10 cellular contexts compared by ENCODE assay signal in the genomic region with DNA sequence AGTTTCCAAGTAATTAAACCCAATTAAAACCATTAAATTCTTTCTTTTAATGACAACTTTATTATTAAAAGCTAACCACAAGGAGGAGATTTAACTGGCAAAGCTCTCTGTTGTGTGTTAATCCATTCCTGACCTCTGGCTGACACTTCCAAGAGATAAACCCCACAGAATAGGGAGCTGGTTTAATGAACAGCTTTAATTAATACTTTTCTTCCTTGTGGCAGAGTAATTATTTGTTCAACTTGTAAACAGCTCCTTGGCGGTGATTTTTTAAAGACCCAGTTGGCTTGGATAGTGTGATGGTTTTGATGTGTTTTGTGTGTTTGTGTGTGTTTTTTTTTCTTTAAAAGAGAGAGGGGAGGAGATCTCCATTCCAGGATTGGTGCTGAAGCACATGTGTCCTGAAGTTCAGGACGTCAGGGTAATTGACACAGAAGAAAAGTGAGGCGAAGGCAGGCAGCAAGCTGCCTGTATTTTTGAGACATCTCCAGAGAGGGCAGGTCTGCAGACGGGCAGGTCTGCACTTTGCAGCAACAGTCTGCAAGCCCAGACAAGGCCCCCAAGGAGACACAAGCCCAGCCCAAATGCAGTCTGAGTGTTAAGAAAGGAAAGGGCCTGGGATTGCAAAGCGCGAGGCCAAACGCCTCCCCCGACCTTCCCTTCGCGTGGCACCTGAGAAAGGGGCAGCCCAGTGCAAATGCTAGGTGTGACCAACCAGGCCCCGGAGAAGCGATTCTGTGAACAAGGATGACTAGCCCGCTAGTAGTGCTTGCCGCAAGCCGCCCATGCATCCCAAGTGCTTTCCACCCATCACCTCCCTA.
DNase-seq lines count a peak whose midpoint lies in the region; ATAC-seq and TF ChIP-seq lines count a peak whose summit lies in the region.
"Had no signal": no experiment of that assay in that cellular context is flagged by ENCODE, and none has a peak within 500 bp of the region (broad histone marks: within the 10 kb centered on the region; RNA-seq: fewer than 3 reads in every experiment).

No MANE protein-coding gene starts in this region.

- no peak overlapping the region for H3K4me3 Mint-ChIP-seq in activated T-helper 2 cell treated with anti-CD3 and anti-CD28 coated beads, Interferon-gamma antibody, Interleukin-2, Interleukin-4, amounts not matched to agents 10 μg/mL and 5 μg/mL and 100 μg/mL, durations not matched to agents 14 hours and 24 hours and 36 hours (ENCODE audit: low read depth)

- H3K4me3 ChIP-seq in SJCRH30 (no peak overlapping the region), retinal pigment epithelial cell (ENCODE audit: low read length) (peak overlapping the region; percentile 5)

- no peaks in the 10 kb centered on the region for H3K9me3 ChIP-seq in SJCRH30 (replicated peaks)

- DNase-seq in GM04503 (ENCODE audit: low read depth): peak; percentile 27
- DNase-seq in SJCRH30: peak in 1 of 2 experiments; percentile 49
- no peak for DNase-seq in Right ventricle myocardium inferior (ENCODE audit: missing footprints)
- peak; percentile 97 for DNase-seq in retinal pigment epithelial cell (ENCODE audit: low read depth)
- no peak for DNase-seq in foreskin melanocyte
- no peak for DNase-seq in activated T-helper 2 cell treated with anti-CD3 and anti-CD28 coated beads, Interferon-gamma antibody, Interleukin-2, Interleukin-4, amounts not matched to agents 10 μg/mL and 5 μg/mL and 100 μg/mL, durations not matched to agents 14 hours and 24 hours and 36 hours (ENCODE audit: low spot score)
- DNase-seq: activated effector memory CD4-positive, alpha-beta T cell treated with anti-CD3 and anti-CD28 coated beads, Interleukin-2, amount 50 U/mL, for 16 hours; DND-41 had no signal

- no peaks in the 10 kb centered on the region for H3K27me3 ChIP-seq in SJCRH30

- 0 out of 2 replicates have a peak, but pooled peaks cover 2% of the 10 kb centered on the region for H3K36me3 ChIP-seq in SJCRH30

- ATAC-seq in Right ventricle myocardium inferior (peak; percentile 62), HG03442 (IDR thresholded peaks at IDR 0.05; ENCODE audit: unreplicated experiment) (no peak), HG02885 (IDR thresholded peaks at IDR 0.05; ENCODE audit: poor library complexity, unreplicated experiment) (no peak)

- intact Hi-C loops in Right ventricle myocardium inferior (cut with DNase I): no loop called here
- intact Hi-C loops in activated T-helper 2 cell treated with anti-CD3 and anti-CD28 coated beads, Interferon-gamma antibody, Interleukin-2, Interleukin-4, amounts not matched to agents 10 μg/mL and 5 μg/mL and 100 μg/mL, durations not matched to agents 14 hours and 24 hours and 36 hours (cut with micrococcal nuclease): no loop called here

- H3K27ac Mint-ChIP-seq in activated T-helper 2 cell treated with anti-CD3 and anti-CD28 coated beads, Interferon-gamma antibody, Interleukin-2, Interleukin-4, amounts not matched to agents 10 μg/mL and 5 μg/mL and 100 μg/mL, durations not matched to agents 14 hours and 24 hours and 36 hours: no peak overlapping the region

- no peaks in the 10 kb centered on the region for H3K36me3 Mint-ChIP-seq in activated T-helper 2 cell treated with anti-CD3 and anti-CD28 coated beads, Interferon-gamma antibody, Interleukin-2, Interleukin-4, amounts not matched to agents 10 μg/mL and 5 μg/mL and 100 μg/mL, durations not matched to agents 14 hours and 24 hours and 36 hours (ENCODE audit: low read depth)

- no peaks in the 10 kb centered on the region for H3K9me3 Mint-ChIP-seq in activated T-helper 2 cell treated with anti-CD3 and anti-CD28 coated beads, Interferon-gamma antibody, Interleukin-2, Interleukin-4, amounts not matched to agents 10 μg/mL and 5 μg/mL and 100 μg/mL, durations not matched to agents 14 hours and 24 hours and 36 hours

- H3K4me1 Mint-ChIP-seq in activated T-helper 2 cell treated with anti-CD3 and anti-CD28 coated beads, Interferon-gamma antibody, Interleukin-2, Interleukin-4, amounts not matched to agents 10 μg/mL and 5 μg/mL and 100 μg/mL, durations not matched to agents 14 hours and 24 hours and 36 hours (ENCODE audit: low read depth): no peaks in the 10 kb centered on the region

- TF ChIP-seq CTCF in retinal pigment epithelial cell (conservative IDR thresholded peaks at IDR 0.05; ENCODE audit: low read depth, low read length): no peak

- H3K27me3 Mint-ChIP-seq in activated T-helper 2 cell treated with anti-CD3 and anti-CD28 coated beads, Interferon-gamma antibody, Interleukin-2, Interleukin-4, amounts not matched to agents 10 μg/mL and 5 μg/mL and 100 μg/mL, durations not matched to agents 14 hours and 24 hours and 36 hours (ENCODE audit: low read depth): peaks cover 27% of the 10 kb centered on the region

- peaks cover 44% of the 10 kb centered on the region for H3K4me1 ChIP-seq in SJCRH30

- H3K27ac ChIP-seq in SJCRH30: peak overlapping the region; percentile 4; the same call in 1 of the 2 replicates

Comparison
In these comparisons a context has a peak if more than half of its experiments do, and no peak if none do; other contexts are left out.
1. DNase-seq: peak in GM04503 (single experiment) and retinal pigment epithelial cell (single experiment); none in Right ventricle myocardium inferior (single experiment), foreskin melanocyte (single experiment) and activated T-helper 2 cell treated with anti-CD3 and anti-CD28 coated beads, Interferon-gamma antibody, Interleukin-2, Interleukin-4, amounts not matched to agents 10 μg/mL and 5 μg/mL and 100 μg/mL, durations not matched to agents 14 hours and 24 hours and 36 hours (single experiment).